ENCODE assay signal across 25 cellular contexts in genomic region chr1:164263540-164263939, GRCh38.
"Had no signal": no experiment of that assay in that cellular context is flagged by ENCODE, and none has a peak within 500 bp of the region (broad histone marks: within the 10 kb centered on the region; RNA-seq: fewer than 3 reads in every experiment).

No MANE protein-coding gene starts in this region.

- H3K27me3 ChIP-seq: breast epithelium, esophagus muscularis mucosa, heart right ventricle, left lung, right atrium auricular region, stomach, thyroid gland, upper lobe of left lung, vagina had no signal

- ATAC-seq: activated CD8-positive, alpha-beta memory T cell treated with anti-CD3 and anti-CD28 coated beads, Interleukin-2, amount 10 ng/mL, durations not matched to agents 7 days and 5 days; activated CD8-positive, alpha-beta T cell treated with anti-CD3 and anti-CD28 coated beads, Interleukin-2, amount 10 ng/mL, durations not matched to agents 7 days and 5 days; heart right ventricle; left lung; lower lobe of right lung; natural killer cell; stimulated activated naive B cell treated with anti-CD40 and anti-IgM and Interleukin-4, amounts not matched to agents 10 μg/mL and 1 μg/mL and 100 μg/mL, for 72 hours; WTC11 had no signal

- FAIRE-seq: islet of Langerhans had no signal

- H3K4me3 ChIP-seq: breast epithelium, esophagus muscularis mucosa, heart right ventricle, left lung, lower lobe of right lung, right atrium auricular region, smooth muscle cell, stomach, thyroid gland, upper lobe of left lung, vagina had no signal

- H3K27ac ChIP-seq: breast epithelium, esophagus muscularis mucosa, heart right ventricle, left lung, lower lobe of right lung, right atrium auricular region, stomach, thyroid gland, upper lobe of left lung, vagina had no signal

- H3K4me1 ChIP-seq: breast epithelium, esophagus muscularis mucosa, heart right ventricle, left lung, lower lobe of right lung, right atrium auricular region, stomach, thyroid gland, upper lobe of left lung, vagina had no signal

- H3K4me2 ChIP-seq: smooth muscle cell had no signal

- H3K9me3 ChIP-seq: breast epithelium, esophagus muscularis mucosa, heart right ventricle, left lung, lower lobe of right lung, right atrium auricular region, stomach, thyroid gland, upper lobe of left lung, vagina had no signal

- DNase-seq: activated CD4-positive, alpha-beta T cell treated with anti-CD3 and anti-CD28 coated beads for 1 hour; activated CD4-positive, alpha-beta T cell treated with anti-CD3 and anti-CD28 coated beads, Interleukin-2, amount 10 ng/mL, durations not matched to agents 7 days and 5 days; activated CD8-positive, alpha-beta memory T cell treated with anti-CD3 and anti-CD28 coated beads, Interleukin-2, amount 10 ng/mL, durations not matched to agents 7 days and 5 days; activated CD8-positive, alpha-beta T cell treated with anti-CD3 and anti-CD28 coated beads, Interleukin-2, amount 10 ng/mL, durations not matched to agents 7 days and 5 days; activated T-cell treated with anti-CD3 and anti-CD28 coated beads, Interleukin-2, amount 50 U/mL, for 48 hours; endodermal cell; heart right ventricle; left lung; lower lobe of right lung; mesendoderm; natural killer cell; stimulated activated CD4-positive, alpha-beta T cell treated with anti-CD3 and anti-CD28 coated beads, Interleukin-15, amount 100 ng/mL, for 24 hours; stimulated activated CD4-positive, alpha-beta T cell treated with anti-CD3 and anti-CD28 coated beads, Interleukin-2, amount 100 ng/mL, for 24 hours; stimulated activated naive B cell treated with anti-CD40 and anti-IgM and Interleukin-4, amounts not matched to agents 10 μg/mL and 1 μg/mL and 100 μg/mL, for 72 hours; stomach; T-helper 2 cell; thyroid gland; upper lobe of left lung had no signal

- H3K36me3 ChIP-seq: breast epithelium, esophagus muscularis mucosa, heart right ventricle, left lung, lower lobe of right lung, right atrium auricular region, stomach, thyroid gland, upper lobe of left lung, vagina had no signal
